Comparison of ENCODE assay signal across 8 cellular contexts in the genomic region with DNA sequence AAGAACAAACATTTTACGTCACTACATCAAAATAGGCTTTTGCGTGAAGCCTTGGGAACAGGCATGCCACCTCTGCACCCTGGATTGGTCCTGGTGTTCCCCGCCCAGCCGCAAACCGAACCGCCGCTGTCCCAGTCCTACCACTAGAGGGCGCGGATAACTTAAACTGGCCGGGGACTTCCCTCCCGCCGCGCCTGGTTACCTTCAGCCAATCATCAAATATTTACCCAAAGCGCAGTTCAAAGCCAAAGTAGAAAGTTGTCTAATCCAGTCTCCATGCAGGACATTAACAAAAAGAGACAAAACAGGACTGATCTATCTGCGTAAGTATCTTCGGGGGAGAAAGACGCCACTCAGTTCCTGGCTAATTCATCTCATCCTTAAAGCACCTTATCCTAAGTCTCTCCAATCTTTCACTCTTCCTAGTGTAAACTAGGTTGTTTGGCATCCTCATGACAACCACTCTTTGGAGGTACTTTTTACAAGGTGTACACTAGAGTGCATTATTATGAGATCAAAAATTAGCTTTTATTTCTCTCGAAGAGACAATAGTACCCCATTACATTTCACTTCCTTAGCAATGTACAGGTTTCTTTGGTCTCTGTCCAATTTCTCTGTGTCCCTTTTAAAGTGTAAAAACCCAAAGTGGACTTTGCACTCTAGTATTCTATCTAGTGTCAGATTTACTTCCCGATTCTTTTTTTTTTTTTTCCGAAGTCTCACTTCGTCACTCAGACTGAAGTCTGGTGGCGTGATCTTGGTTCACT. TPM values are rescaled to one million over a fixed set of nuclear protein-coding genes. Genes with fewer than 3 reads are reported as not detected.
DNase-seq lines count a peak whose midpoint lies in the region; ATAC-seq lines count a peak whose summit lies in the region.

No MANE protein-coding gene starts in this region.

- H3K27ac Mint-ChIP-seq in activated CD4-positive, alpha-beta T cell treated with anti-CD3 and anti-CD28 coated beads for 36 hours, result peak overlapping the region; percentile 49

- no peaks in the 10 kb centered on the region for H3K27me3 ChIP-seq in layer of hippocampus (ENCODE audit: control insufficient read depth, insufficient read depth, low read length)

- peak overlapping the region; percentile 36 for H3K4me3 Mint-ChIP-seq in activated CD4-positive, alpha-beta T cell treated with anti-CD3 and anti-CD28 coated beads for 36 hours

- H3K27ac ChIP-seq in layer of hippocampus (ENCODE audit: low read depth, low read length), result peak overlapping the region; percentile 24

- POLR2A ChIA-PET in activated CD4-positive, alpha-beta T cell treated with anti-CD3 and anti-CD28 coated beads for 36 hours (lab: Charles Lee), result no interaction called here

- H3K9me3 Mint-ChIP-seq in activated CD4-positive, alpha-beta T cell treated with anti-CD3 and anti-CD28 coated beads for 36 hours (ENCODE audit: low read depth), result no peaks in the 10 kb centered on the region

- H3K27me3 Mint-ChIP-seq in activated CD4-positive, alpha-beta T cell treated with anti-CD3 and anti-CD28 coated beads for 36 hours, result no peaks in the 10 kb centered on the region

- intact Hi-C loops in activated CD4-positive, alpha-beta T cell treated with anti-CD3 and anti-CD28 coated beads for 36 hours (cut with DNase I, micrococcal nuclease), result loop anchor here (1.0 kb wide), 5 partner anchors 38 to 697 kb away; partner anchors contain the start of genes PEX16 (in 1 of the 2), PRDM11 (in 1 of the 2) and SLC35C1 (in 1 of the 2)

- H3K36me3 Mint-ChIP-seq in activated CD4-positive, alpha-beta T cell treated with anti-CD3 and anti-CD28 coated beads for 36 hours (ENCODE audit: low read depth), result no peaks in the 10 kb centered on the region

- peaks cover 25% of the 10 kb centered on the region for H3K4me1 Mint-ChIP-seq in activated CD4-positive, alpha-beta T cell treated with anti-CD3 and anti-CD28 coated beads for 36 hours

- ATAC-seq in HG02938 (IDR thresholded peaks at IDR 0.05; ENCODE audit: unreplicated experiment) (peak; percentile 32), GM21529 (IDR thresholded peaks at IDR 0.05; ENCODE audit: unreplicated experiment) (no peak)
- peak; percentile 47 for ATAC-seq in activated CD4-positive, alpha-beta T cell treated with anti-CD3 and anti-CD28 coated beads for 36 hours

- DNase-seq in CMK (ENCODE audit: low read depth), result peak; percentile 49
- peak; percentile 81 to 96 for DNase-seq in NCI-H526 (lab: John Stamatoyannopoulos, UW)
- peak; percentile 94 for DNase-seq in activated CD4-positive, alpha-beta T cell treated with anti-CD3 and anti-CD28 coated beads for 36 hours
- DNase-seq in cerebellar nuclear complex (lab: John Stamatoyannopoulos, UW), result peak; percentile 31 to 64
- DNase-seq in stimulated activated CD4-positive, alpha-beta T cell treated with anti-CD3 and anti-CD28 coated beads, Interleukin-1b, Interleukin-23, amount 100 ng/mL, for 1 hour (ENCODE audit: low read depth in 2 of 2), result peak; percentile 68 to 75

- CTCF ChIA-PET in activated CD4-positive, alpha-beta T cell treated with anti-CD3 and anti-CD28 coated beads for 36 hours (lab: Charles Lee), result interaction anchor here (0.5 to 2.8 kb wide), 16 partner anchors 8 to 453 kb away, joined by 3 to 15 read pairs (median 4); partner anchors contain the start of gene SLC35C1

RNA-seq across cellular contexts. Expression of gene CRY2, which starts 3.9 kb away (rescaled TPM):
- total RNA-seq in activated CD4-positive, alpha-beta T cell treated with anti-CD3 and anti-CD28 coated beads for 36 hours, result 10 to 100 TPM; 13.1 to 14.1 TPM

RNA-seq across cellular contexts. Expression of gene SLC35C1, which starts 38.4 kb away (rescaled TPM):
- 1 to 10 TPM; 9.6 to 9.8 TPM for total RNA-seq in activated CD4-positive, alpha-beta T cell treated with anti-CD3 and anti-CD28 coated beads for 36 hours

RNA-seq across cellular contexts. Expression of gene MAPK8IP1, which starts 42.1 kb away (rescaled TPM):
- under 1 TPM; 0.37 to 0.39 TPM for total RNA-seq in activated CD4-positive, alpha-beta T cell treated with anti-CD3 and anti-CD28 coated beads for 36 hours
